10 cellular contexts compared by ENCODE assay signal in genomic region chr6:13913226-13914001, GRCh38. TPM values are rescaled to one million over a fixed set of nuclear protein-coding genes. Genes with fewer than 3 reads are reported as not detected.
"Had no signal": no experiment of that assay in that cellular context is flagged by ENCODE, and none has a peak within 500 bp of the region (broad histone marks: within the 10 kb centered on the region; RNA-seq: fewer than 3 reads in every experiment).

No MANE protein-coding gene starts in this region.

- H3K9me3 ChIP-seq: colonic mucosa, heart left ventricle had no signal

- H3K36me3 ChIP-seq: colonic mucosa, heart left ventricle had no signal

- DNase-seq: activated CD4-positive, alpha-beta T cell treated with anti-CD3 and anti-CD28 coated beads for 48 hours; activated naive CD4-positive, alpha-beta T cell treated with anti-CD3 and anti-CD28 coated beads for 36 hours; colonic mucosa; effector CD4-positive, alpha-beta T cell; heart left ventricle; left ventricle myocardium superior; stimulated activated CD4-positive, alpha-beta T cell treated with anti-CD3 and anti-CD28 coated beads, Interleukin-2, amount 100 ng/mL, for 48 hours; stimulated activated naive CD4-positive, alpha-beta T cell treated with Interleukin-2 at 50 U/mL for 16 hours; T1000 had no signal

- H3K4me3 Mint-ChIP-seq: activated naive CD4-positive, alpha-beta T cell treated with anti-CD3 and anti-CD28 coated beads for 36 hours had no signal

- H3K27ac ChIP-seq: colonic mucosa, heart left ventricle had no signal

- FAIRE-seq: frontal cortex had no signal

- H3K4me1 ChIP-seq: colonic mucosa had no signal

- H3K27me3 ChIP-seq: colonic mucosa had no signal

- H3K9me3 Mint-ChIP-seq: activated naive CD4-positive, alpha-beta T cell treated with anti-CD3 and anti-CD28 coated beads for 36 hours had no signal

- H3K27ac Mint-ChIP-seq: activated naive CD4-positive, alpha-beta T cell treated with anti-CD3 and anti-CD28 coated beads for 36 hours had no signal

- H3K4me3 ChIP-seq: colonic mucosa, heart left ventricle had no signal

RNA-seq across cellular contexts. Expression of gene RNF182, which starts 11.3 kb away (rescaled TPM):
- total RNA-seq: activated naive CD4-positive, alpha-beta T cell treated with anti-CD3 and anti-CD28 coated beads for 36 hours; colonic mucosa had no signal
